Comparison of ENCODE assay signal across 11 cellular contexts in genomic region chr12:26011099-26011498, GRCh38. TPM values are rescaled to one million over a fixed set of nuclear protein-coding genes. Genes with fewer than 3 reads are reported as not detected.
DNase-seq lines count a peak whose midpoint lies in the region; ATAC-seq and TF ChIP-seq lines count a peak whose summit lies in the region.
"Had no signal": no experiment of that assay in that cellular context is flagged by ENCODE, and none has a peak within 500 bp of the region (broad histone marks: within the 10 kb centered on the region; RNA-seq: fewer than 3 reads in every experiment).

No MANE protein-coding gene starts in this region.

- peak; percentile 86 for ATAC-seq in left lung

- no peak for TF ChIP-seq CTCF in coronary artery (IDR thresholded peaks at IDR 0.05)
- no peak for TF ChIP-seq CTCF in left lung (IDR thresholded peaks at IDR 0.05)

- H3K9me3 ChIP-seq in left lung (no peaks in the 10 kb centered on the region), subcutaneous abdominal adipose tissue (ENCODE audit: control insufficient read depth in 5 of 5, low read length in 5 of 5) (no peaks in the 10 kb centered on the region)

- H3K27me3 ChIP-seq in left lung (no peaks in the 10 kb centered on the region), subcutaneous abdominal adipose tissue (ENCODE audit: control insufficient read depth in 5 of 5, insufficient read depth in 4 of 5, low read length in 5 of 5) (no peaks in the 10 kb centered on the region)

- no peak overlapping the region for H3K4me3 ChIP-seq in coronary artery
- no peak overlapping the region for H3K4me3 ChIP-seq in left lung
- H3K4me3 ChIP-seq in subcutaneous abdominal adipose tissue (ENCODE audit: low read depth in 1 of 5, low read length in 5 of 5): no peak overlapping the region

- intact Hi-C loops in left lung (cut with DNase I): no loop called here

- H3K27ac ChIP-seq in coronary artery (peak overlapping the region; percentile 84 to 87), left lung (peak overlapping the region in 1 of 2 donors; percentile 56), subcutaneous abdominal adipose tissue (ENCODE audit: low read depth, low read length) (peak overlapping the region; percentile 68)

- peaks cover 0 to 7% of the 10 kb centered on the region in 2 donors for H3K4me1 ChIP-seq in left lung
- peaks cover 6 to 21% (median 14%) of the 10 kb centered on the region in 5 donors for H3K4me1 ChIP-seq in subcutaneous abdominal adipose tissue (ENCODE audit: control insufficient read depth in 5 of 5, insufficient read depth in 5 of 5, low read length in 5 of 5)

- DNase-seq in HT1080 (ENCODE audit: low read depth): peak; percentile 23
- no peak for DNase-seq in coronary artery (ENCODE audit: low spot score)
- no peak for DNase-seq in left lung
- DNase-seq in HPDE6-E6E7 (ENCODE audit: extremely low spot score): no peak
- no peak for DNase-seq in HT-29 (ENCODE audit: low spot score)
- DNase-seq in DMS53 treated with DMSO at 0.1 percent for 48 hours (lab: John Stamatoyannopoulos, UW; ENCODE audit: unreplicated experiment): no peak
- no peak for DNase-seq in RPMI8226
- DNase-seq: activated T-cell treated with anti-CD3 and anti-CD28 coated beads, Interleukin-2, amount 50 U/mL, for 1 hour; H9; NCI-H1694 had no signal

- no peaks in the 10 kb centered on the region for H3K36me3 ChIP-seq in left lung
- H3K36me3 ChIP-seq in subcutaneous abdominal adipose tissue (ENCODE audit: control insufficient read depth in 5 of 5, insufficient read depth in 5 of 5, low read length in 5 of 5): no peaks in the 10 kb centered on the region

- no peak overlapping the region for H3K9ac ChIP-seq in subcutaneous abdominal adipose tissue (ENCODE audit: low read length in 5 of 5)

RNA-seq across cellular contexts. Expression of gene RASSF8, which starts 52.6 kb away (rescaled TPM):
- 33.5 and 45.6 TPM in 2 replicates for total RNA-seq in HT1080 (2014; rRNA removed; shearing (Covaris generic))
- polyA plus RNA-seq in HT1080 (2015; cell fraction: cytosol; rRNA removed): 34.8 and 52.4 TPM in 2 replicates
- 40.5 and 44.7 TPM in 2 replicates for polyA plus RNA-seq in HT1080 (2015; cell fraction: nucleus; rRNA removed)
- total RNA-seq in left lung: 10 to 100 TPM; 39.1 to 45.3 TPM
- total RNA-seq in HT-29 (2014; rRNA removed; shearing (Covaris generic)): 0.05 TPM in 1 of 2 replicates, not detected in the other

Comparison
In these comparisons a context has a peak if more than half of its experiments do, and no peak if none do; other contexts are left out.
1. RNA of gene RASSF8, which starts 52.6 kb away (total RNA-seq): 39.1 to 45.3 TPM in left lung and 33.5 to 45.6 TPM in HT1080; 0.05 TPM in HT-29; every median in the first group is over 10 times any median in the second.